In the genomic region with DNA sequence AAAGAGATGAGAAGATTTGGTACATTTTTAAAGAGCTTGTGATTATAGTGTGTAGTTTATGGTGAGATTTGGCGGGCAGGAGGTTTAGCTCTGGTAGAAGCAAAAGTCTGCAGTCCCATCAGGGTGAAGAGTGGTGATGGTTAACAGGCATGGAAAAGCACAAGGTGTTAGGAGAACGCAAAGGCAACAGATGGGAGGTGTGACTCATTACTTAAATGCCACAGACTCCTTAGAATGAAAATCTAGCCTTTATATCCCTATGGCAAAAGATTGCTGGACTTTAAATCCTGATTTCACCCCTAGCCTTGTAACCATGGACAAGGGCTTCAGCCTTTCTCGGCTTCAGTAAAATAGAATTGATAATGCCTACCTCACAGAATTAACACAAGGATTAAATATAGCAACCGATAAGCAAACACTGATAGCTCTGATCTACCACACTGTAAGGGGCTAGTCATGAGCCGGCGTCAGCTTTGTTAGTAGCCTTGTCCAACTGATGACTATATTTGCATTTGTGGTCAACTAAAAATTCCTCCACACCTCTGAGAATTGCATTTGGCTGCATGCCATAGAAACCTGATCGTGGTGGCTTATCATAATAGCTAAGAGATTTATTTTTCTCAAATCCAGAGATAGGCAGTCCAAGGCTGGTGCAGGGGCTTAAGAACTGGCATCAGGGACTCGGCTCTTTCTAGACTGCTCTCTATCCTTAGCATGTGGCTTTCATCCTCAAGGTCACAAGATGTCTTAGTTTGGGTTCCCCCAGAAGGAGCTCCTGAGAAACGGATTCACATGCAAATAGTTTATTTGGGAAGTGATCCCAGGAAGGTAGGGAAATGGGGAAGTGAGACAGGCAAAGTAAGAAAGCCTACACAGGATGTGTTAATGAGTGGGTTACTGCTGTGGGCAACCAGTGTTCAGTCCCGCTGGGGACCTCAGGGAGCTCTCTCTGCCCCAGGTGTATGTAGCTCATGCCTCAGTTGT, we compare ENCODE assay signal across 1 cellular context.
TF ChIP-seq lines count a peak whose summit lies in the region.

No MANE protein-coding gene starts in this region.

TF ChIP-seq in K562, 482 proteins besides CTCF, POLR2A, EP300 and RAD21 (continued from another document):
- TF ChIP-seq E2F4 (CRISPR knock-in tag; IDR thresholded peaks at IDR 0.05; ENCODE audit: low read depth) (no peak), NFRKB (IDR thresholded peaks at IDR 0.05; ENCODE audit: low read depth) (no peak), ZHX1 (conservative IDR thresholded peaks at IDR 0.05; ENCODE audit: low read length) (no peak), SMARCA4 (IDR thresholded peaks at IDR 0.05) (no peak), ZNF165 (CRISPR knock-in tag; IDR thresholded peaks at IDR 0.05; ENCODE audit: borderline replicate concordance) (no peak), BACH1 (tag; IDR thresholded peaks at IDR 0.05) (no peak), ZNF699 (CRISPR knock-in tag; IDR thresholded peaks at IDR 0.05; ENCODE audit: insufficient replicate concordance) (no peak), ZNF212 (CRISPR knock-in tag; IDR thresholded peaks at IDR 0.05) (no peak), ZNF79 (CRISPR knock-in tag; IDR thresholded peaks at IDR 0.05; ENCODE audit: low read depth) (no peak), ETV5 (CRISPR knock-in tag; IDR thresholded peaks at IDR 0.05; ENCODE audit: low read depth) (no peak), ZNF133 (CRISPR knock-in tag; IDR thresholded peaks at IDR 0.05) (no peak), BRD9 (IDR thresholded peaks at IDR 0.05; ENCODE audit: low read depth, partially characterized antibody) (no peak), NFIC (IDR thresholded peaks at IDR 0.05) (peak; percentile 65), SPI1 (IDR thresholded peaks at IDR 0.05; ENCODE audit: borderline replicate concordance, low read depth, low read length) (peak; percentile 66; the same call in 1 of the 2 replicates), RBM15 (IDR thresholded peaks at IDR 0.05; ENCODE audit: insufficient read depth, low read length) (no peak), ARID1B (IDR thresholded peaks at IDR 0.05) (no peak), ZNF324 (CRISPR knock-in tag; IDR thresholded peaks at IDR 0.05) (no peak)
